Comparison of ENCODE assay signal across 29 cellular contexts in the genomic region with DNA sequence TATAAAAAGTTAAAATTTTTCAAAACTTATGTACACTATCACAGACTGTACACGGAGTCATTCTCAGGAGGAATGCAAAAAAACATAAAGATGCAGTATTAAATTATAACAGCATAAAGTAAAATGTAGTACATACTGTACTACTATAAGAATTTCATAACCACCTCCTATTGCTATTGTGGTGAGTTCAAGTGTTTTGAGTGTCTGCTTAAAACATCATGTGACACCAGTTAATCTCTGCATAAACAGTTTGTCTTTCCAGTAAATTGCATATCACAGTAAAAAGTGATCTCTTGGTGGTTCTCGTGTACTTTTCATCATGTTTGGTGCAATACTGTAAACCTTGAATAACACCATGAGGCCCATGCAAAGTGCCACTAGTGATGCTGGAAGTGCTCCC. TPM values are rescaled to one million over a fixed set of nuclear protein-coding genes. Genes with fewer than 3 reads are reported as not detected.
DNase-seq lines count a peak whose midpoint lies in the region; ATAC-seq, FAIRE-seq and TF ChIP-seq lines count a peak whose summit lies in the region.
"Had no signal": no experiment of that assay in that cellular context is flagged by ENCODE, and none has a peak within 500 bp of the region (broad histone marks: within the 10 kb centered on the region; RNA-seq: fewer than 3 reads in every experiment).

No MANE protein-coding gene starts in this region.

- no peak overlapping the region for H3K27ac Mint-ChIP-seq in activated naive CD8-positive, alpha-beta T cell treated with anti-CD3 and anti-CD28 coated beads for 36 hours
- H3K27ac Mint-ChIP-seq: CD4-positive, alpha-beta memory T cell; IgD-negative memory B cell had no signal

- no peak for TF ChIP-seq CTCF in HEK293 (tag by site-specific recombination; IDR thresholded peaks at IDR 0.05)
- no peak for TF ChIP-seq CTCF in choroid plexus epithelial cell (conservative IDR thresholded peaks at IDR 0.05; ENCODE audit: low read depth, low read length)
- no peak for TF ChIP-seq CTCF in left lung (IDR thresholded peaks at IDR 0.05)

- peaks cover 11% of the 10 kb centered on the region for H3K9me3 Mint-ChIP-seq in activated naive CD8-positive, alpha-beta T cell treated with anti-CD3 and anti-CD28 coated beads for 36 hours

- intact Hi-C loops in left lung (cut with DNase I) = no loop called here

- H3K27me3 Mint-ChIP-seq in activated naive CD8-positive, alpha-beta T cell treated with anti-CD3 and anti-CD28 coated beads for 36 hours = no peaks in the 10 kb centered on the region
- H3K27me3 Mint-ChIP-seq: CD4-positive, alpha-beta memory T cell; IgD-negative memory B cell had no signal

- H3K4me1 ChIP-seq in HEK293 (ENCODE audit: control insufficient read depth, insufficient read depth, low read length) (no peaks in the 10 kb centered on the region), left lung (peaks cover 0 to 15% of the 10 kb centered on the region in 2 donors), small intestine (ENCODE audit: control insufficient read depth in 2 of 2, insufficient read depth in 1 of 2, low read depth in 1 of 2, low read length in 1 of 2) (no peaks in the 10 kb centered on the region)

- H3K27ac ChIP-seq in HEK293 (ENCODE audit: extremely low read depth, low read depth, low read length) (no peak overlapping the region), left lung (no peak overlapping the region), small intestine (ENCODE audit: low read depth in 1 of 2, low read length in 1 of 2) (no peak overlapping the region)

- WGBS in small intestine, 3 donors = 90 to 98% (median 92%) methylated on average over 2 of the region's 2 CpGs

- DNase-seq in choroid plexus epithelial cell (ENCODE audit: low read depth) (peak; percentile 87), left lung (no peak), small intestine (no peak), DMS79 (lab: John Stamatoyannopoulos, UW) (no peak), hypothalamus (lab: John Stamatoyannopoulos, UW) (no peak), NCI-H1417 (lab: John Stamatoyannopoulos, UW) (no peak)
- DNase-seq in activated naive CD8-positive, alpha-beta T cell treated with anti-CD3 and anti-CD28 coated beads for 36 hours = no peak
- DNase-seq: C1 segment of cervical spinal cord; CD4-positive, alpha-beta memory T cell; COR-L47; DND-41; Karpas-422; MV-4-11; NCI-H1105; NCI-H146; NCI-H1930; NCI-H2107; NCI-H446; NCI-H524 treated with DMSO at 0.1 percent for 48 hours; NCI-H774; NK-92 treated with Interleukin-12 subunit alpha and Interleukin-12 subunit beta, amount 100 ng/mL, for 24 hours; PC-3; SK-N-SH; SW 1271 had no signal

- POLR2A ChIA-PET in HEK293 (lab: Yijun Ruan, JAX) = no interaction called here

- ATAC-seq in left lung = peak; percentile 88
- ATAC-seq: PC-3 had no signal

- no peak overlapping the region for H3K4me3 Mint-ChIP-seq in activated naive CD8-positive, alpha-beta T cell treated with anti-CD3 and anti-CD28 coated beads for 36 hours
- H3K4me3 Mint-ChIP-seq: CD4-positive, alpha-beta memory T cell had no signal

- H3K36me3 ChIP-seq in HEK293 (ENCODE audit: control insufficient read depth in 2 of 2, insufficient read depth in 1 of 2, low read length in 2 of 2) = peaks cover 7 to 8% of the 10 kb centered on the region in 2 experiments
- peaks cover 0 to 27% of the 10 kb centered on the region in 2 donors for H3K36me3 ChIP-seq in left lung
- H3K36me3 ChIP-seq in small intestine (ENCODE audit: control insufficient read depth in 2 of 2, insufficient read depth in 2 of 2, low read length in 2 of 2) = no peaks in the 10 kb centered on the region

- no peaks in the 10 kb centered on the region for H3K9me3 ChIP-seq in HEK293 (ENCODE audit: control insufficient read depth, insufficient read depth, low read depth, low read length)
- no peaks in the 10 kb centered on the region for H3K9me3 ChIP-seq in left lung
- H3K9me3 ChIP-seq in small intestine (ENCODE audit: control insufficient read depth, low read depth) = no peaks in the 10 kb centered on the region
- H3K9me3 ChIP-seq: SK-N-SH had no signal

- no peaks in the 10 kb centered on the region for H3K4me1 Mint-ChIP-seq in activated naive CD8-positive, alpha-beta T cell treated with anti-CD3 and anti-CD28 coated beads for 36 hours
- H3K4me1 Mint-ChIP-seq: CD4-positive, alpha-beta memory T cell; IgD-negative memory B cell had no signal

- H3K4me3 ChIP-seq in HEK293 (ENCODE audit: low read depth, low read length) = no peak overlapping the region
- H3K4me3 ChIP-seq in choroid plexus epithelial cell (ENCODE audit: low read depth, low read length) = no peak overlapping the region
- no peak overlapping the region for H3K4me3 ChIP-seq in left lung
- no peak overlapping the region for H3K4me3 ChIP-seq in small intestine (ENCODE audit: low read depth in 1 of 2, low read length in 2 of 2)

- CTCF ChIA-PET in HEK293 (lab: Yijun Ruan, JAX) = no interaction called here

- H3K36me3 Mint-ChIP-seq in activated naive CD8-positive, alpha-beta T cell treated with anti-CD3 and anti-CD28 coated beads for 36 hours = peaks cover 45% of the 10 kb centered on the region

- H3K27me3 ChIP-seq in left lung (no peaks in the 10 kb centered on the region), small intestine (ENCODE audit: control insufficient read depth in 2 of 2, insufficient read depth in 2 of 2, low read length in 2 of 2) (no peaks in the 10 kb centered on the region)

- peak; percentile 19 for FAIRE-seq in small intestine (lab: Jason Lieb, UNC)
- FAIRE-seq: A204.1, GM12892, GM19239 had no signal

TF ChIP-seq in HEK293, 187 proteins besides CTCF, POLR2A, EP300 and RAD21:
- no peak for TF ChIP-seq INSM2 (tag by site-specific recombination; IDR thresholded peaks at IDR 0.05)
- TF ChIP-seq, protein P1, sequence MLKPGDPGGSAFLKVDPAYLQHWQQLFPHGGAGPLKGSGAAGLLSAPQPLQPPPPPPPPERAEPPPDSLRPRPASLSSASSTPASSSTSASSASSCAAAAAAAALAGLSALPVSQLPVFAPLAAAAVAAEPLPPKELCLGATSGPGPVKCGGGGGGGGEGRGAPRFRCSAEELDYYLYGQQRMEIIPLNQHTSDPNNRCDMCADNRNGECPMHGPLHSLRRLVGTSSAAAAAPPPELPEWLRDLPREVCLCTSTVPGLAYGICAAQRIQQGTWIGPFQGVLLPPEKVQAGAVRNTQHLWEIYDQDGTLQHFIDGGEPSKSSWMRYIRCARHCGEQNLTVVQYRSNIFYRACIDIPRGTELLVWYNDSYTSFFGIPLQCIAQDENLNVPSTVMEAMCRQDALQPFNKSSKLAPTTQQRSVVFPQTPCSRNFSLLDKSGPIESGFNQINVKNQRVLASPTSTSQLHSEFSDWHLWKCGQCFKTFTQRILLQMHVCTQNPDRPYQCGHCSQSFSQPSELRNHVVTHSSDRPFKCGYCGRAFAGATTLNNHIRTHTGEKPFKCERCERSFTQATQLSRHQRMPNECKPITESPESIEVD (tag by site-specific recombination; IDR thresholded peaks at IDR 0.05) = peak; percentile 39; the same call in 1 of the 2 replicates

RNA-seq across cellular contexts. Expression of gene SDCCAG8, which starts 45.2 kb away (rescaled TPM):
- total RNA-seq in left lung = 10 to 100 TPM; 62.2 to 83.7 TPM
- 10 to 100 TPM; 19.2 to 26.5 (median 20.8) TPM for polyA plus RNA-seq in small intestine
- total RNA-seq in activated naive CD8-positive, alpha-beta T cell treated with anti-CD3 and anti-CD28 coated beads for 36 hours = 10 to 100 TPM; 24.2 to 24.7 TPM

RNA-seq across cellular contexts. Expression of gene CEP170, which starts 46.0 kb away (rescaled TPM):
- total RNA-seq in left lung = 100 to 1,000 TPM in 1 of 2 donors, 10 to 100 TPM in 1; 72.2 to 111 TPM
- 1 to 10 TPM; 1.1 to 6.5 (median 3.0) TPM for polyA plus RNA-seq in small intestine
- 10 to 100 TPM; 44.3 to 47.4 TPM for total RNA-seq in activated naive CD8-positive, alpha-beta T cell treated with anti-CD3 and anti-CD28 coated beads for 36 hours
